1 cellular context compared by ENCODE assay signal in genomic region chr3:56860948-56861347, GRCh38.
TF ChIP-seq lines count a peak whose summit lies in the region.

No MANE protein-coding gene starts in this region.

TF ChIP-seq in IMR-90, 13 proteins besides CTCF, POLR2A, EP300 and RAD21:
- TF ChIP-seq CHD1 (IDR thresholded peaks at IDR 0.05; ENCODE audit: low read depth, low read length) = no peak
- TF ChIP-seq BHLHE40 (IDR thresholded peaks at IDR 0.05; ENCODE audit: low read depth, low read length) = no peak
- no peak for TF ChIP-seq NFE2L2 (IDR thresholded peaks at IDR 0.05; ENCODE audit: low read depth, low read length)
- TF ChIP-seq CEBPB (IDR thresholded peaks at IDR 0.05; ENCODE audit: low read depth, low read length) = no peak
- no peak for TF ChIP-seq MAFK (IDR thresholded peaks at IDR 0.05; ENCODE audit: low read depth, low read length)
- TF ChIP-seq MXI1 (IDR thresholded peaks at IDR 0.05; ENCODE audit: borderline replicate concordance, low read depth, low read length) = no peak
- TF ChIP-seq RCOR1 (IDR thresholded peaks at IDR 0.05; ENCODE audit: insufficient replicate concordance, low read length) = no peak
- TF ChIP-seq RFX5 (IDR thresholded peaks at IDR 0.05; ENCODE audit: low read depth, low read length) = no peak
- TF ChIP-seq MAZ (IDR thresholded peaks at IDR 0.05; ENCODE audit: borderline replicate concordance, low read depth, low read length) = no peak
